Comparison of ENCODE assay signal across 20 cellular contexts in the genomic region with DNA sequence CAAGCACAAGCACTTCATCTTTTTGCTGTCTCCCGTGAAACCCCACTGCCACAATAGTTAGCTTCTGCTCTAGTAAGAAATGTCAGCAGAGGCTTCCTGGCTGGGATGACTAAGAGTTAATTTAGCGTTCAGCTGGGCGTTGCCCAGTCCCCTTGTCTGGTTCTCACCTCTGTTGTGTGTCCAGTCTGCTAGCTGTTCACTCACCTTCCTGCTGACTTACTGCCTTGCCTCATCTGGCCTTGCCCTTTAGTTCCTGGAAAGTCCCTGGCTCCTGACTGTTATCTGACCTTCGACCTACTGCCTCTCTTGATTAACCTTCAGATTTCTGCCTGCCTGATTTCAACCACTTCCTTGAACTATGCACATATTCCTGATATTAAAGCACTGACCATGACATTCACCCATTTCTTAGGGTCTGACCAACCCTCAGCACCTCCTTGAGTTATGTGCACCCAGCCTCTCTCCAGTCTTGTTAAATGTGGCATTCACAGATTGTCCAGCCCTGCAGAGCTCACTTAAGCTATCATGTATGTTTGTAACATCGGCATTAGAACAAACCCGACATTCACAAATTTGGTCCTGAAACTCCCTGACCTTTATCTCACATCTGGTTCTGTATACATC. TPM values are rescaled to one million over a fixed set of nuclear protein-coding genes. Genes with fewer than 3 reads are reported as not detected.
DNase-seq lines count a peak whose midpoint lies in the region; ATAC-seq and TF ChIP-seq lines count a peak whose summit lies in the region.
"Had no signal": no experiment of that assay in that cellular context is flagged by ENCODE, and none has a peak within 500 bp of the region (broad histone marks: within the 10 kb centered on the region; RNA-seq: fewer than 3 reads in every experiment).

No MANE protein-coding gene starts in this region.

- no peak for TF ChIP-seq CTCF in choroid plexus epithelial cell (conservative IDR thresholded peaks at IDR 0.05; ENCODE audit: low read depth, low read length)
- TF ChIP-seq CTCF in nephron progenitor cell (IDR thresholded peaks at IDR 0.05) = no peak
- no peak for TF ChIP-seq CTCF in testis (IDR thresholded peaks at IDR 0.05)

- peaks cover 17% of the 10 kb centered on the region for H3K9me3 Mint-ChIP-seq in nephron progenitor cell
- H3K9me3 Mint-ChIP-seq: HFFc6 had no signal

- H3K4me1 Mint-ChIP-seq in nephron progenitor cell = peaks cover 45% of the 10 kb centered on the region

- H3K9me3 ChIP-seq in testis = no peaks in the 10 kb centered on the region
- H3K9me3 ChIP-seq: ovary had no signal

- no peaks in the 10 kb centered on the region for H3K36me3 ChIP-seq in testis (ENCODE audit: low read depth, missing control alignments)
- H3K36me3 ChIP-seq: ovary had no signal

- H3K4me3 ChIP-seq in choroid plexus epithelial cell (ENCODE audit: low read depth, low read length) (no peak overlapping the region), testis (no peak overlapping the region)
- H3K4me3 ChIP-seq: ovary, smooth muscle cell had no signal

- no peak overlapping the region for H3K4me3 Mint-ChIP-seq in nephron progenitor cell
- H3K4me3 Mint-ChIP-seq: activated CD4-positive, alpha-beta T cell treated with anti-CD3 and anti-CD28 coated beads, Interleukin-2, amount 10 ng/mL, durations not matched to agents 7 days and 5 days; dendritic cell treated with granulocyte-macrophage colony-stimulating factor and Interleukin-4, amounts not matched to agents 40 ng/mL and 50 ng/mL, for 4 days; HFFc6; T-helper 1 cell treated with Interleukin-12 subunit alpha and Interleukin-12 subunit beta and Interleukin-4 antibody, amounts not matched to agents 30 μg/mL and 1 μg/mL, for 36 hours had no signal

- H3K27me3 ChIP-seq in testis = no peaks in the 10 kb centered on the region
- H3K27me3 ChIP-seq: ovary had no signal

- no peak for TF ChIP-seq POLR2A in testis (IDR thresholded peaks at IDR 0.05)

- peak overlapping the region; percentile 53 for H3K27ac Mint-ChIP-seq in nephron progenitor cell
- H3K27ac Mint-ChIP-seq: activated CD4-positive, alpha-beta T cell treated with anti-CD3 and anti-CD28 coated beads, Interleukin-2, amount 10 ng/mL, durations not matched to agents 7 days and 5 days; dendritic cell treated with granulocyte-macrophage colony-stimulating factor and Interleukin-4, amounts not matched to agents 40 ng/mL and 50 ng/mL, for 4 days; HFFc6; T-helper 1 cell treated with Interleukin-12 subunit alpha and Interleukin-12 subunit beta and Interleukin-4 antibody, amounts not matched to agents 30 μg/mL and 1 μg/mL, for 36 hours had no signal

- no peaks in the 10 kb centered on the region for H3K36me3 Mint-ChIP-seq in nephron progenitor cell (ENCODE audit: low read depth)

- peaks cover 14% of the 10 kb centered on the region for H3K27me3 Mint-ChIP-seq in nephron progenitor cell (ENCODE audit: low read depth, poor library complexity)
- H3K27me3 Mint-ChIP-seq: dendritic cell treated with granulocyte-macrophage colony-stimulating factor and Interleukin-4, amounts not matched to agents 40 ng/mL and 50 ng/mL, for 4 days had no signal

- ATAC-seq in GM19467 (IDR thresholded peaks at IDR 0.05; ENCODE audit: unreplicated experiment) = no peak
- ATAC-seq in HG03139 (IDR thresholded peaks at IDR 0.05; ENCODE audit: unreplicated experiment) = no peak

- DNase-seq in SIG-M5 treated with dmso at 0.1 percent for 504 hours (lab: John Stamatoyannopoulos, UW; ENCODE audit: unreplicated experiment) = peak; percentile 11
- DNase-seq in SIG-M5 (lab: John Stamatoyannopoulos, UW) = no peak
- peak; percentile 5 for DNase-seq in NCI-H226
- DNase-seq in choroid plexus epithelial cell (ENCODE audit: low read depth) = peak; percentile 3
- DNase-seq in nephron progenitor cell = no peak
- DNase-seq in testis = no peak
- DNase-seq: activated CD4-positive, alpha-beta T cell treated with anti-CD3 and anti-CD28 coated beads, Interleukin-2, amount 10 ng/mL, durations not matched to agents 7 days and 5 days; aorta; Caco-2; HFFc6; midbrain; NCI-H345; ovary had no signal

- peaks cover 5% of the 10 kb centered on the region for H3K4me1 ChIP-seq in testis
- H3K4me1 ChIP-seq: Caco-2 had no signal

- H3K27ac ChIP-seq in testis = no peak overlapping the region
- H3K27ac ChIP-seq: ovary had no signal

- 56 to 81% methylated on average over 6 of the region's 6 CpGs for WGBS in testis, 2 donors

- intact Hi-C loops in testis (cut with DNase I; ENCODE audit: low total_unique reads) = no loop called here

RNA-seq across cellular contexts. Expression of a gene that starts 30.3 kb away (rescaled TPM):
- total RNA-seq in testis = under 1 TPM; 0.19 to 0.24 TPM
- not detected for polyA plus RNA-seq in testis (ENCODE audit: insufficient read depth, low read depth, low replicate concordance)
- total RNA-seq: activated CD4-positive, alpha-beta T cell treated with anti-CD3 and anti-CD28 coated beads, Interleukin-2, amount 10 ng/mL, durations not matched to agents 7 days and 5 days; aorta; fibroblast of lung; HFFc6; ovary; smooth muscle cell had no signal
- polyA plus RNA-seq: aorta, fibroblast of lung, ovary, smooth muscle cell, thymus had no signal

Comparison
In these comparisons a context has a peak if more than half of its experiments do, and no peak if none do; other contexts are left out.
1. DNase-seq: peak in SIG-M5 treated with dmso at 0.1 percent for 504 hours (single experiment), NCI-H226 (single experiment) and choroid plexus epithelial cell (single experiment); none in SIG-M5 (single experiment), nephron progenitor cell (single experiment) and testis (single experiment).